15 cellular contexts compared by ENCODE assay signal in the genomic region with DNA sequence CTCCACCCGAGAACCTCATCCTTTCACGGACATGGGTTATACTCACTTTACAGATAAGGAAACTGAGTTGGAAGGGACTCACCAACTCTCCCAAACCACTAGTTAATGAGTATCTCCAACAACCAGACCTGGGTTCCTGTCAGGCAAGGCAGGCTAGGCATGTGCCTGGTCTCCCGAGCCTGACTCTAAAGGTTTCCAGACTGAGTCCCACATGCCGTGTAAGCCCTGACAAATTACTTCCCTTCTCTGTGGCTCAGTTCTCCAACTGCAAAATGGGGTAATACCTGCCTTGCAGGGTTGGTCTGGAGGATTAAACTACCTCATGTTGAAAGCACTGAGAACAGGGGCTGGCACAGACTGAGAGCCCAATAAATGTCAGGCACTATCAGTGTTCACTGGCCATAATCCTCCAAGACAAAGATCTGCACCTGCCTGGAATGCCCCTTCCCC. TPM values are rescaled to one million over a fixed set of nuclear protein-coding genes. Genes with fewer than 3 reads are reported as not detected.
A peak's percentile ranks its signal among the peaks of the same experiment; 100 is the strongest.
DNase-seq lines count a peak whose midpoint lies in the region; ATAC-seq and FAIRE-seq lines count a peak whose summit lies in the region.
"Had no signal": no experiment of that assay in that cellular context is flagged by ENCODE, and none has a peak within 500 bp of the region (broad histone marks: within the 10 kb centered on the region; RNA-seq: fewer than 3 reads in every experiment).

No MANE protein-coding gene starts in this region.

- no peak overlapping the region for H3K27ac ChIP-seq in naive thymus-derived CD4-positive, alpha-beta T cell (ENCODE audit: low read depth, low read length)
- H3K27ac ChIP-seq: BLaER1, KMS-11, SJSA1 had no signal

- H3K27me3 Mint-ChIP-seq in activated naive CD8-positive, alpha-beta T cell treated with anti-CD3 and anti-CD28 coated beads, Interleukin-2, amount 50 U/mL, for 24 hours, result no peaks in the 10 kb centered on the region
- H3K27me3 Mint-ChIP-seq in naive thymus-derived CD4-positive, alpha-beta T cell, result no peaks in the 10 kb centered on the region
- H3K27me3 Mint-ChIP-seq: naive B cell had no signal

- peak; percentile 91 for FAIRE-seq in GM18507 (lab: Jason Lieb, UNC)

- H3K9me3 Mint-ChIP-seq in activated naive CD8-positive, alpha-beta T cell treated with anti-CD3 and anti-CD28 coated beads, Interleukin-2, amount 50 U/mL, for 24 hours, result no peaks in the 10 kb centered on the region
- no peaks in the 10 kb centered on the region for H3K9me3 Mint-ChIP-seq in naive thymus-derived CD4-positive, alpha-beta T cell
- H3K9me3 Mint-ChIP-seq: naive B cell had no signal

- no peak overlapping the region for H3K27ac Mint-ChIP-seq in activated naive CD8-positive, alpha-beta T cell treated with anti-CD3 and anti-CD28 coated beads, Interleukin-2, amount 50 U/mL, for 24 hours
- H3K27ac Mint-ChIP-seq in naive thymus-derived CD4-positive, alpha-beta T cell, result peak overlapping the region in 8 of 9 donors; percentile 35 to 87 (median 76)

- DNase-seq in GM18507 (ENCODE audit: extremely low spot score, insufficient read length, low read depth) (no peak), anterior cingulate cortex (lab: John Stamatoyannopoulos, UW) (no peak), GF-D8 (lab: John Stamatoyannopoulos, UW) (no peak)
- no peak for DNase-seq in activated naive CD8-positive, alpha-beta T cell treated with anti-CD3 and anti-CD28 coated beads, Interleukin-2, amount 50 U/mL, for 24 hours
- DNase-seq in naive thymus-derived CD4-positive, alpha-beta T cell, result no peak
- DNase-seq: activated CD4-positive, alpha-beta T cell treated with anti-CD3 and anti-CD28 coated beads for 48 hours; naive B cell; NCI-H345; stimulated activated CD4-positive, alpha-beta T cell treated with anti-CD3 and anti-CD28 coated beads, Interleukin-15, amount 100 ng/mL, for 24 hours had no signal

- H3K27me3 ChIP-seq in naive thymus-derived CD4-positive, alpha-beta T cell (ENCODE audit: control insufficient read depth in 2 of 2, insufficient read depth in 2 of 2, low read length in 2 of 2), result no peaks in the 10 kb centered on the region
- H3K27me3 ChIP-seq: BLaER1, SJSA1 had no signal

- peaks cover 5 to 37% of the 10 kb centered on the region in 2 donors for H3K4me1 ChIP-seq in naive thymus-derived CD4-positive, alpha-beta T cell (ENCODE audit: control insufficient read depth in 2 of 2, insufficient read depth in 2 of 2, low read length in 2 of 2)

- ATAC-seq in HG02759 (IDR thresholded peaks at IDR 0.05; ENCODE audit: unreplicated experiment), result peak; percentile 51
- peak; percentile 8 for ATAC-seq in activated naive CD8-positive, alpha-beta T cell treated with anti-CD3 and anti-CD28 coated beads, Interleukin-2, amount 50 U/mL, for 24 hours
- ATAC-seq in naive thymus-derived CD4-positive, alpha-beta T cell, result no peak
- ATAC-seq in GM21515 (IDR thresholded peaks at IDR 0.05; ENCODE audit: unreplicated experiment), result no peak
- no peak for ATAC-seq in GM21576 (IDR thresholded peaks at IDR 0.05; ENCODE audit: unreplicated experiment)

- no peaks in the 10 kb centered on the region for H3K36me3 Mint-ChIP-seq in activated naive CD8-positive, alpha-beta T cell treated with anti-CD3 and anti-CD28 coated beads, Interleukin-2, amount 50 U/mL, for 24 hours (ENCODE audit: low read depth)
- peaks cover 0 to 28% (median 0%) of the 10 kb centered on the region in 5 donors for H3K36me3 Mint-ChIP-seq in naive thymus-derived CD4-positive, alpha-beta T cell
- H3K36me3 Mint-ChIP-seq: naive B cell had no signal

- no peak overlapping the region for H3K4me3 ChIP-seq in naive thymus-derived CD4-positive, alpha-beta T cell (ENCODE audit: low read length)
- H3K4me3 ChIP-seq: BLaER1, SJSA1 had no signal

- POLR2A ChIA-PET in naive thymus-derived CD4-positive, alpha-beta T cell (lab: Charles Lee), result no interaction called here

- no peak overlapping the region for H3K4me3 Mint-ChIP-seq in activated naive CD8-positive, alpha-beta T cell treated with anti-CD3 and anti-CD28 coated beads, Interleukin-2, amount 50 U/mL, for 24 hours
- peak overlapping the region in 6 of 10 donors; percentile 37 to 71 (median 55) for H3K4me3 Mint-ChIP-seq in naive thymus-derived CD4-positive, alpha-beta T cell

- H3K9me3 ChIP-seq in naive thymus-derived CD4-positive, alpha-beta T cell (ENCODE audit: control insufficient read depth in 2 of 3, low read length in 3 of 3), result no peaks in the 10 kb centered on the region
- H3K9me3 ChIP-seq: BLaER1, SJSA1 had no signal

- peaks cover 0 to 14% (median 0%) of the 10 kb centered on the region in 3 experiments for H3K36me3 ChIP-seq in naive thymus-derived CD4-positive, alpha-beta T cell (ENCODE audit: control insufficient read depth in 2 of 3, insufficient read depth in 3 of 3, low read length in 3 of 3)

- intact Hi-C loops in naive thymus-derived CD4-positive, alpha-beta T cell (cut with micrococcal nuclease), result no loop called here

- CTCF ChIA-PET in naive thymus-derived CD4-positive, alpha-beta T cell (lab: Charles Lee), result no interaction called here

- peaks cover 54% of the 10 kb centered on the region for H3K4me1 Mint-ChIP-seq in activated naive CD8-positive, alpha-beta T cell treated with anti-CD3 and anti-CD28 coated beads, Interleukin-2, amount 50 U/mL, for 24 hours
- peaks cover 52 to 93% (median 86%) of the 10 kb centered on the region in 7 donors for H3K4me1 Mint-ChIP-seq in naive thymus-derived CD4-positive, alpha-beta T cell

RNA-seq across cellular contexts. Expression of a gene that starts 34.2 kb away (rescaled TPM):
- 100 to 1,000 TPM in 2 of 5 experiments, 10 to 100 TPM in 3; 69.4 to 124 (median 98.1) TPM for total RNA-seq in naive thymus-derived CD4-positive, alpha-beta T cell
- 10 to 100 TPM; 19.4 to 21.3 TPM for polyA plus RNA-seq in naive thymus-derived CD4-positive, alpha-beta T cell

Comparison
In these comparisons a context has a peak if more than half of its experiments do, and no peak if none do; other contexts are left out.
1. ATAC-seq: peak in HG02759 (single experiment) and activated naive CD8-positive, alpha-beta T cell treated with anti-CD3 and anti-CD28 coated beads, Interleukin-2, amount 50 U/mL, for 24 hours (single experiment); none in naive thymus-derived CD4-positive, alpha-beta T cell (single experiment), GM21515 (single experiment) and GM21576 (single experiment).